Comparison of ENCODE assay signal across 33 cellular contexts in genomic region chr2:62441421-62441820, GRCh38.
"Had no signal": no experiment of that assay in that cellular context is flagged by ENCODE, and none has a peak within 500 bp of the region (broad histone marks: within the 10 kb centered on the region; RNA-seq: fewer than 3 reads in every experiment).

No MANE protein-coding gene starts in this region.

- H3K4me3 Mint-ChIP-seq: activated B cell treated with CpG ODN at 0.5 μM for 24 hours; activated CD8-positive, alpha-beta T cell treated with anti-CD3 and anti-CD28 coated beads for 36 hours; activated naive CD8-positive, alpha-beta T cell; activated T-cell treated with anti-CD3 and anti-CD28 coated beads, Interleukin-2, amount 50 U/mL, for 4 hours; activated T-helper 17 cell treated with anti-CD3 and anti-CD28 coated beads, Interleukin-2, amount 50 U/mL, for 72 hours; brain; central memory CD8-positive, alpha-beta T cell; effector memory CD8-positive, alpha-beta T cell; T-helper 17 cell; T-helper 2 cell treated with Interferon-gamma antibody and Interleukin-4, amounts not matched to agents 5 μg/mL and 100 μg/mL, for 36 hours had no signal

- H3K4me1 Mint-ChIP-seq: activated T-helper 17 cell treated with anti-CD3 and anti-CD28 coated beads, Interleukin-2, amount 50 U/mL, for 72 hours; brain; central memory CD8-positive, alpha-beta T cell; T-helper 17 cell had no signal

- H3K9me3 ChIP-seq: adrenal gland, ascending aorta, breast epithelium, esophagus muscularis mucosa had no signal

- DNase-seq: activated B cell treated with CpG ODN at 0.5 μM for 24 hours; activated CD4-positive, alpha-beta T cell treated with anti-CD3 and anti-CD28 coated beads for 48 hours; activated CD4-positive, alpha-beta T cell treated with anti-CD3 and anti-CD28 coated beads, Interleukin-2, amount 50 U/mL, for 1 hour; activated CD4-positive, alpha-beta T cell treated with anti-CD3 and anti-CD28 coated beads, Interleukin-2, amount 50 U/mL, for 48 hours; activated CD8-positive, alpha-beta memory T cell treated with anti-CD3 and anti-CD28 coated beads for 24 hours; activated CD8-positive, alpha-beta T cell treated with anti-CD3 and anti-CD28 coated beads for 36 hours; activated effector memory CD4-positive, alpha-beta T cell treated with Interleukin-2 at 50 U/mL for 16 hours; activated gamma-delta T cell treated with Interleukin-2 at 50 U/mL for 16 hours; activated naive CD4-positive, alpha-beta T cell treated with anti-CD3 and anti-CD28 coated beads, Interleukin-2, amount 50 U/mL, for 16 hours; activated naive CD4-positive, alpha-beta T cell treated with Interleukin-2 at 50 U/mL for 16 hours; activated T-cell treated with anti-CD3 and anti-CD28 coated beads, Interleukin-2, amount 50 U/mL, for 4 hours; adrenal gland; cortex of kidney; dermis blood vessel endothelial cell; effector CD4-positive, alpha-beta T cell; effector memory CD8-positive, alpha-beta T cell; head of caudate nucleus; T-helper 1 cell; T-helper 17 cell; T1000; WERI-Rb-1 had no signal

- H3K27me3 Mint-ChIP-seq: activated CD8-positive, alpha-beta T cell treated with anti-CD3 and anti-CD28 coated beads for 36 hours; activated naive CD8-positive, alpha-beta T cell; activated T-helper 17 cell treated with anti-CD3 and anti-CD28 coated beads, Interleukin-2, amount 50 U/mL, for 72 hours; central memory CD8-positive, alpha-beta T cell had no signal

- H3K27ac Mint-ChIP-seq: activated B cell treated with CpG ODN at 0.5 μM for 24 hours; activated CD8-positive, alpha-beta T cell treated with anti-CD3 and anti-CD28 coated beads for 36 hours; activated naive CD8-positive, alpha-beta T cell; activated T-helper 17 cell treated with anti-CD3 and anti-CD28 coated beads, Interleukin-2, amount 50 U/mL, for 72 hours; brain; effector memory CD8-positive, alpha-beta T cell; T-helper 17 cell; T-helper 2 cell treated with Interferon-gamma antibody and Interleukin-4, amounts not matched to agents 5 μg/mL and 100 μg/mL, for 36 hours had no signal

- FAIRE-seq: colon, frontal cortex had no signal

- H3K9me3 Mint-ChIP-seq: activated B cell treated with CpG ODN at 0.5 μM for 24 hours; activated CD8-positive, alpha-beta T cell treated with anti-CD3 and anti-CD28 coated beads for 36 hours; activated T-cell treated with anti-CD3 and anti-CD28 coated beads, Interleukin-2, amount 50 U/mL, for 4 hours; activated T-helper 17 cell treated with anti-CD3 and anti-CD28 coated beads, Interleukin-2, amount 50 U/mL, for 72 hours; brain; central memory CD8-positive, alpha-beta T cell; effector memory CD8-positive, alpha-beta T cell; T-helper 2 cell treated with Interferon-gamma antibody and Interleukin-4, amounts not matched to agents 5 μg/mL and 100 μg/mL, for 36 hours had no signal

- H3K36me3 Mint-ChIP-seq: activated naive CD8-positive, alpha-beta T cell; brain had no signal

- ATAC-seq: activated CD4-positive, CD25-positive, alpha-beta regulatory T cell treated with anti-CD3 and anti-CD28 coated beads, Interleukin-2, amount 50 U/mL, for 24 hours; activated CD8-positive, alpha-beta T cell treated with anti-CD3 and anti-CD28 coated beads for 36 hours; activated T-cell treated with anti-CD3 and anti-CD28 coated beads, Interleukin-2, amount 50 U/mL, for 4 hours; activated T-helper 17 cell treated with anti-CD3 and anti-CD28 coated beads, Interleukin-2, amount 50 U/mL, for 72 hours; effector memory CD8-positive, alpha-beta T cell; T-helper 17 cell had no signal

- H3K4me1 ChIP-seq: adrenal gland, ascending aorta, breast epithelium, esophagus muscularis mucosa had no signal

- H3K36me3 ChIP-seq: adrenal gland, ascending aorta, breast epithelium, esophagus muscularis mucosa, WERI-Rb-1 had no signal

- H3K27me3 ChIP-seq: adrenal gland, ascending aorta, breast epithelium, esophagus muscularis mucosa had no signal

- H3K27ac ChIP-seq: adrenal gland, ascending aorta, breast epithelium, epithelial cell of prostate, esophagus muscularis mucosa, WERI-Rb-1 had no signal

- H3K4me3 ChIP-seq: adrenal gland, ascending aorta, breast epithelium, esophagus muscularis mucosa had no signal
